ENCODE assay signal across 7 cellular contexts in the genomic region with DNA sequence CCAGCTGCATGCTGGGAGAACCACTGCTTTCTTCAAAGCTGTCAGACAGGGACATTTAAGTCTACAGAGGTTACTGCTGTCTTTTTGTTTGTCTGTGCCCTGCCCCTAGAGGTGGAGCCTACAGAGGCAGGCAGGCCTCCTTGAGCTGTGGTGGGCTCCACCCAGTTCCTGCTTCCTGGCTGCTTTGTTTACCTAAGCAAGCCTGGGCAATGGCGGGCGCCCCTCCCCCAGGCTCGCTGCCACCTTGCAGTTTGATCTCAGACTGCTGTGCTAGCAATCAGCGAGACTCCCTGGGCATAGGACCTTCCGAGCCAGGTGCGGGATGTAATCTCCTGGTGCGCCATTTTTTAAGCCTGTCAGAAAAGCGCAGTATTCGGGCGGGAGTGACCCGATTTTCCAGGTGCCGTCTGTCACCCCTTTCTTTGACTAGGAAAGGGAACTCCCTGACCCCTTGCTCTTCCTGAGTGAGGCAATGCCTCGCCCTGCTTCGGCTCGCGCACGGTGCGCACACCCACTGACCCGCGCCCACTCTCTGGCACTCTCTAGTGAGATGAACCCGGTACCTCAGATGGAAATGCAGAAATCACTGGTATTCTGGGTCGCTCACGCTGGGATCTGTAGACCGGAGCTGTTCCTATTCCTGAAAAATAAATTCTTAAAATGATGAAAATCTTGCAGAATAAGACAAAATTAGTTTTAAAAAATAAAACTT.
A peak's percentile ranks its signal among the peaks of the same experiment; 100 is the strongest.
DNase-seq lines count a peak whose midpoint lies in the region; ATAC-seq and TF ChIP-seq lines count a peak whose summit lies in the region.
"Not testable (repeated sequence)": the region's sequence is repeated elsewhere in the genome, so short reads cannot be mapped to it uniquely, and the experiment has no call there.

No MANE protein-coding gene starts in this region.

- TF ChIP-seq CTCF in WTC11 (IDR thresholded peaks at IDR 0.05); osteocyte (IDR thresholded peaks at IDR 0.05): not testable (repeated sequence)

- peak overlapping the region; percentile 63 for H3K4me3 Mint-ChIP-seq in WTC11
- H3K4me3 Mint-ChIP-seq in osteocyte (ENCODE audit: unreplicated experiment): peak overlapping the region; percentile 74

- CTCF ChIA-PET in WTC11 (lab: Charles Lee): not testable (repeated sequence)

- H3K9me3 Mint-ChIP-seq in WTC11; osteocyte (ENCODE audit: unreplicated experiment): not testable (repeated sequence)

- H3K27ac Mint-ChIP-seq in WTC11; osteocyte (ENCODE audit: unreplicated experiment): not testable (repeated sequence)

- in situ Hi-C loops in ACHN (cut with HindIII; ENCODE audit: low pct_ligation_motif_present, low pct_unique_long_range_greater_than_20kb, low sequenced_read_pairs): not testable (repeated sequence)

- DNase-seq in ACHN (peak; percentile 45), ELF-1 (ENCODE audit: low read depth, low spot score) (peak; percentile 28), HT-29 (ENCODE audit: low spot score) (peak; percentile 44), NCI-H1417 treated with DMSO at 0.1 percent for 48 hours (lab: John Stamatoyannopoulos, UW) (peak; percentile 3), NCI-H748 treated with DMSO at 0.1 percent for 48 hours (lab: John Stamatoyannopoulos, UW) (peak; percentile 14), WTC11 (ENCODE audit: low spot score) (peak; percentile 47)
- DNase-seq in osteocyte (ENCODE audit: extremely low spot score, unreplicated experiment): not testable (repeated sequence)

- H3K36me3 Mint-ChIP-seq in WTC11; osteocyte (ENCODE audit: unreplicated experiment): not testable (repeated sequence)

- H3K4me1 Mint-ChIP-seq in WTC11: peaks cover 15% of the 10 kb centered on the region
- not testable (repeated sequence) for H3K4me1 Mint-ChIP-seq in osteocyte (ENCODE audit: unreplicated experiment)

- not testable (repeated sequence) for ATAC-seq in WTC11

- POLR2A ChIA-PET in WTC11 (lab: Charles Lee): not testable (repeated sequence)

- not testable (repeated sequence) for H3K27me3 Mint-ChIP-seq in WTC11 (ENCODE audit: low read depth); osteocyte (ENCODE audit: unreplicated experiment)

TF ChIP-seq in WTC11, 78 proteins besides CTCF, POLR2A, EP300 and RAD21:
- TF ChIP-seq ZNF281 (CRISPR knock-in tag; IDR thresholded peaks at IDR 0.05) (0 out of 2 replicates have a peak, but pooled peaks have one; percentile 43), FOXK1 (CRISPR knock-in tag; IDR thresholded peaks at IDR 0.05) (0 out of 2 replicates have a peak, but pooled peaks have one; percentile 49), MAX (CRISPR knock-in tag; IDR thresholded peaks at IDR 0.05) (0 out of 2 replicates have a peak, but pooled peaks have one; percentile 28)
- TF ChIP-seq, protein P1, sequence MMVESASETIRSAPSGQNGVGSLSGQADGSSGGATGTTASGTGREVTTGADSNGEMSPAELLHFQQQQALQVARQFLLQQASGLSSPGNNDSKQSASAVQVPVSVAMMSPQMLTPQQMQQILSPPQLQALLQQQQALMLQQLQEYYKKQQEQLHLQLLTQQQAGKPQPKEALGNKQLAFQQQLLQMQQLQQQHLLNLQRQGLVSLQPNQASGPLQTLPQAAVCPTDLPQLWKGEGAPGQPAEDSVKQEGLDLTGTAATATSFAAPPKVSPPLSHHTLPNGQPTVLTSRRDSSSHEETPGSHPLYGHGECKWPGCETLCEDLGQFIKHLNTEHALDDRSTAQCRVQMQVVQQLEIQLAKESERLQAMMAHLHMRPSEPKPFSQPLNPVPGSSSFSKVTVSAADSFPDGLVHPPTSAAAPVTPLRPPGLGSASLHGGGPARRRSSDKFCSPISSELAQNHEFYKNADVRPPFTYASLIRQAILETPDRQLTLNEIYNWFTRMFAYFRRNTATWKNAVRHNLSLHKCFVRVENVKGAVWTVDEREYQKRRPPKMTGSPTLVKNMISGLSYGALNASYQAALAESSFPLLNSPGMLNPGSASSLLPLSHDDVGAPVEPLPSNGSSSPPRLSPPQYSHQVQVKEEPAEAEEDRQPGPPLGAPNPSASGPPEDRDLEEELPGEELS (CRISPR knock-in tag; IDR thresholded peaks at IDR 0.05): peak; percentile 17; the same call in 1 of the 2 replicates
